In the genomic region with DNA sequence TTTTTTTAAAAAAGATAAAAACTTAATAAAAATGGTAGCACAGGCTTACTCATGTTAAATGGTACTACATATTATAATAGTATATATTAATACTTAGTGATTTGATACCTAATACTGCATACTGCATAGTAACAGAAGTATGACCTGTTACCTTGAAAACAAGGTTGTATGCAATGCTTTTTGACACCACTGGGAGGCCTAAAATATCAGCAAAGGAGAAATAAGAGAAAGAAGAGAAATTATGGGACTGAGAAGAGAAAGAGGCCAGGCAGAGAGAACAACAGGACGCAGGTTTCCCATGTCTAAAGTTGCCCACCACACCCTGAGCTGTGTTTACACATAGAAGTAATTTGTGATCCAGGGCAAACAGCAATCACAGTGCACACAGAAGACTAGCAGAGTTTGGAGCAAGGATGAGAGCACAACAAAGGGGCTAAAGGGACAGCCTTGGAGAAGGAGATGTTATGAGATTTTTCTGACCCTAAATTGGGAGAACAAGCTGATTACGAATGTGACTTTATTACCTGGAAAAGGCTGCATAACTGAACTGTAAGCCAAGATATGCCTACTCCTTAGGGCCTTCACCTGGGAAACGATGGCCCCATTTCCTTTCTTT, we compare ENCODE assay signal across 8 cellular contexts.
DNase-seq lines count a peak whose midpoint lies in the region; ATAC-seq, FAIRE-seq and TF ChIP-seq lines count a peak whose summit lies in the region.

No MANE protein-coding gene starts in this region.

- no peaks in the 10 kb centered on the region for H3K9me3 ChIP-seq in K562 (replicated peaks; ENCODE audit: control insufficient read depth, insufficient read depth, low read depth, low read length)

- CTCF ChIA-PET in AG04449 (lab: Yijun Ruan, JAX) (interaction anchor here (0.6 to 5.0 kb wide), 10 partner anchors 11 to 478 kb away, joined by 3 to 75 read pairs (median 4); a partner anchor contains a TSS), K562 (lab: Yijun Ruan, JAX; ENCODE audit: low intra/inter-chr PET ratio) (no interaction called here)
- CTCF ChIA-PET in activated CD4-positive, alpha-beta T cell treated with anti-CD3 and anti-CD28 coated beads for 36 hours (lab: Charles Lee), result no interaction called here

- no peaks in the 10 kb centered on the region for H3K9me1 ChIP-seq in K562 (ENCODE audit: control insufficient read depth, insufficient read depth, low read length)

- TF ChIP-seq POLR2A in K562 (conservative IDR thresholded peaks at IDR 0.05), result no peak

- H2AFZ ChIP-seq in K562 (ENCODE audit: low read depth, low read length), result no peak overlapping the region

- H3K36me3 ChIP-seq in K562 (ENCODE audit: control insufficient read depth, insufficient read depth, low read length), result no peaks in the 10 kb centered on the region

- 5% methylated on average over 3 of the region's 3 CpGs for WGBS in K562 (ENCODE audit: insufficient coverage, low coverage, missing lambda C conversion rate)

- POLR2A ChIA-PET in AG04449 (lab: Yijun Ruan, JAX), result no interaction called here
- POLR2A ChIA-PET in K562 (lab: Yijun Ruan, JAX), result no interaction called here
- POLR2A ChIA-PET in activated CD4-positive, alpha-beta T cell treated with anti-CD3 and anti-CD28 coated beads for 36 hours (lab: Charles Lee), result interaction anchor here (0.6 kb wide), 1 partner anchor 1429 kb away, joined by 3 read pairs; no protein-coding TSS in a partner anchor

- FAIRE-seq in K562 (lab: Jason Lieb, UNC), result no peak

- peak; percentile 12 to 41; a peak in 2 of 4 replicates for TF ChIP-seq RAD21 in K562 (CRISPR knock-in tag; conservative IDR thresholded peaks at IDR 0.05 in 1 of 2, IDR thresholded peaks at IDR 0.05 in 1 of 2)

- no peaks in the 10 kb centered on the region for H3K27me3 ChIP-seq in K562 (ENCODE audit: control insufficient read depth in 2 of 2, insufficient read depth in 2 of 2, low read length in 2 of 2)

- no peak overlapping the region for H3K4me2 ChIP-seq in K562 (ENCODE audit: insufficient read depth, low read length)

- peaks cover 37% of the 10 kb centered on the region for H3K4me1 Mint-ChIP-seq in progenitor cell of endocrine pancreas (ENCODE audit: low read depth)
- no peaks in the 10 kb centered on the region for H3K4me1 Mint-ChIP-seq in activated CD4-positive, alpha-beta T cell treated with anti-CD3 and anti-CD28 coated beads for 36 hours

- peak; percentile 72 for ATAC-seq in GM18861 (IDR thresholded peaks at IDR 0.05; ENCODE audit: unreplicated experiment)
- peak; percentile 54; the same call in 2 of the 3 replicates for ATAC-seq in K562
- no peak for ATAC-seq in HG02623 (IDR thresholded peaks at IDR 0.05; ENCODE audit: unreplicated experiment)
- ATAC-seq in activated CD4-positive, alpha-beta T cell treated with anti-CD3 and anti-CD28 coated beads for 36 hours, result no peak

- H3K4me1 ChIP-seq in K562 (replicated peaks in 1 of 2; ENCODE audit: control insufficient read depth in 2 of 2, insufficient read depth in 2 of 2, low read length in 2 of 2), result no peaks in the 10 kb centered on the region

- in situ Hi-C loops in K562 (cut with MboI), result no loop called here

- H3K9me3 Mint-ChIP-seq in progenitor cell of endocrine pancreas (ENCODE audit: low read depth), result no peaks in the 10 kb centered on the region
- no peaks in the 10 kb centered on the region for H3K9me3 Mint-ChIP-seq in activated CD4-positive, alpha-beta T cell treated with anti-CD3 and anti-CD28 coated beads for 36 hours (ENCODE audit: low read depth)

- H3K4me3 ChIP-seq in AG04449 (ENCODE audit: low read depth, low read length) (no peak overlapping the region), K562 (no peak overlapping the region)

- H3K4me3 Mint-ChIP-seq in progenitor cell of endocrine pancreas (ENCODE audit: low read depth), result peak overlapping the region; percentile 66
- no peak overlapping the region for H3K4me3 Mint-ChIP-seq in activated CD4-positive, alpha-beta T cell treated with anti-CD3 and anti-CD28 coated beads for 36 hours

- no peak overlapping the region for H3K9ac ChIP-seq in K562 (ENCODE audit: insufficient read depth in 1 of 2, low read depth in 2 of 2, low read length in 2 of 2)

- TF ChIP-seq EP300 in K562 (IDR thresholded peaks at IDR 0.05; ENCODE audit: low read length), result no peak

- H3K27ac ChIP-seq in K562 (ENCODE audit: extremely low read depth, low read depth, low read length), result no peak overlapping the region

- intact Hi-C loops in K562 (cut with micrococcal nuclease), result no loop called here
- intact Hi-C loops in activated CD4-positive, alpha-beta T cell treated with anti-CD3 and anti-CD28 coated beads for 36 hours (cut with DNase I, micrococcal nuclease), result no loop called here

- no peak for DNase-seq in AG04449 (ENCODE audit: low read depth, low spot score)
- peak; percentile 25 for DNase-seq in HT-29 (ENCODE audit: low spot score)
- DNase-seq in K562 (ENCODE audit: extremely low read depth in 1 of 4, low spot score in 3 of 4), result peak in 2 of 4 experiments; percentile 5 to 9
- no peak for DNase-seq in progenitor cell of endocrine pancreas (ENCODE audit: low spot score, unreplicated experiment)
- DNase-seq in activated CD4-positive, alpha-beta T cell treated with anti-CD3 and anti-CD28 coated beads for 36 hours, result no peak
- DNase-seq in NCI-H2107 (lab: John Stamatoyannopoulos, UW), result no peak

- peak; percentile 34 for TF ChIP-seq CTCF in AG04449 (IDR thresholded peaks at IDR 0.05; ENCODE audit: insufficient read depth, low read length, missing control alignments)
- TF ChIP-seq CTCF in K562 (IDR thresholded peaks at IDR 0.05 in 2 of 3, conservative IDR thresholded peaks at IDR 0.05 in 1 of 3; ENCODE audit: insufficient read depth in 2 of 3, low read depth in 1 of 3, low read length in 3 of 3), result peak in 2 of 3 experiments; percentile 20 to 30; a peak in 2 of 6 replicates
- peak; percentile 71 for TF ChIP-seq CTCF in progenitor cell of endocrine pancreas (IDR thresholded peaks at IDR 0.05; ENCODE audit: unreplicated experiment)

- BruUV-seq in K562 (replicated peaks; lab: Mats Ljungman, UMichigan), result no TSS peak

- H3K36me3 Mint-ChIP-seq in progenitor cell of endocrine pancreas (ENCODE audit: insufficient read depth), result peaks cover 1% of the 10 kb centered on the region
- H3K36me3 Mint-ChIP-seq in activated CD4-positive, alpha-beta T cell treated with anti-CD3 and anti-CD28 coated beads for 36 hours (ENCODE audit: low read depth), result no peaks in the 10 kb centered on the region

- no peaks in the 10 kb centered on the region for H4K20me1 ChIP-seq in K562 (replicated peaks; ENCODE audit: control insufficient read depth, insufficient read depth, low read length)

- H3K79me2 ChIP-seq in K562 (ENCODE audit: control insufficient read depth, insufficient read depth, low read length), result no peaks in the 10 kb centered on the region

- peak overlapping the region; percentile 97 for H3K27ac Mint-ChIP-seq in progenitor cell of endocrine pancreas
- H3K27ac Mint-ChIP-seq in activated CD4-positive, alpha-beta T cell treated with anti-CD3 and anti-CD28 coated beads for 36 hours, result no peak overlapping the region

- no peaks in the 10 kb centered on the region for H3K27me3 Mint-ChIP-seq in progenitor cell of endocrine pancreas
- peaks cover 5% of the 10 kb centered on the region for H3K27me3 Mint-ChIP-seq in activated CD4-positive, alpha-beta T cell treated with anti-CD3 and anti-CD28 coated beads for 36 hours

TF ChIP-seq in K562, 482 proteins besides CTCF, POLR2A, EP300 and RAD21 (continues in another document):
- TF ChIP-seq, protein P1, sequence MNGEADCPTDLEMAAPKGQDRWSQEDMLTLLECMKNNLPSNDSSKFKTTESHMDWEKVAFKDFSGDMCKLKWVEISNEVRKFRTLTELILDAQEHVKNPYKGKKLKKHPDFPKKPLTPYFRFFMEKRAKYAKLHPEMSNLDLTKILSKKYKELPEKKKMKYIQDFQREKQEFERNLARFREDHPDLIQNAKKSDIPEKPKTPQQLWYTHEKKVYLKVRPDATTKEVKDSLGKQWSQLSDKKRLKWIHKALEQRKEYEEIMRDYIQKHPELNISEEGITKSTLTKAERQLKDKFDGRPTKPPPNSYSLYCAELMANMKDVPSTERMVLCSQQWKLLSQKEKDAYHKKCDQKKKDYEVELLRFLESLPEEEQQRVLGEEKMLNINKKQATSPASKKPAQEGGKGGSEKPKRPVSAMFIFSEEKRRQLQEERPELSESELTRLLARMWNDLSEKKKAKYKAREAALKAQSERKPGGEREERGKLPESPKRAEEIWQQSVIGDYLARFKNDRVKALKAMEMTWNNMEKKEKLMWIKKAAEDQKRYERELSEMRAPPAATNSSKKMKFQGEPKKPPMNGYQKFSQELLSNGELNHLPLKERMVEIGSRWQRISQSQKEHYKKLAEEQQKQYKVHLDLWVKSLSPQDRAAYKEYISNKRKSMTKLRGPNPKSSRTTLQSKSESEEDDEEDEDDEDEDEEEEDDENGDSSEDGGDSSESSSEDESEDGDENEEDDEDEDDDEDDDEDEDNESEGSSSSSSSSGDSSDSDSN (IDR thresholded peaks at IDR 0.05; ENCODE audit: borderline replicate concordance in 1 of 2, low read depth in 2 of 2, low read length in 2 of 2), result no peak
- TF ChIP-seq ZNF217 (CRISPR knock-in tag; IDR thresholded peaks at IDR 0.05), result no peak
- no peak for TF ChIP-seq ZSCAN32 (CRISPR knock-in tag; IDR thresholded peaks at IDR 0.05)
- TF ChIP-seq NFRKB (IDR thresholded peaks at IDR 0.05; ENCODE audit: low read depth), result no peak
- TF ChIP-seq, protein P2, sequence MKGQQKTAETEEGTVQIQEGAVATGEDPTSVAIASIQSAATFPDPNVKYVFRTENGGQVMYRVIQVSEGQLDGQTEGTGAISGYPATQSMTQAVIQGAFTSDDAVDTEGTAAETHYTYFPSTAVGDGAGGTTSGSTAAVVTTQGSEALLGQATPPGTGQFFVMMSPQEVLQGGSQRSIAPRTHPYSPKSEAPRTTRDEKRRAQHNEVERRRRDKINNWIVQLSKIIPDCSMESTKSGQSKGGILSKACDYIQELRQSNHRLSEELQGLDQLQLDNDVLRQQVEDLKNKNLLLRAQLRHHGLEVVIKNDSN (CRISPR knock-in tag; IDR thresholded peaks at IDR 0.05), result no peak
- TF ChIP-seq ETV1 (tag; conservative IDR thresholded peaks at IDR 0.05; ENCODE audit: low read depth), result no peak
- no peak for TF ChIP-seq SMARCE1 (IDR thresholded peaks at IDR 0.05)
- TF ChIP-seq, protein P3, sequence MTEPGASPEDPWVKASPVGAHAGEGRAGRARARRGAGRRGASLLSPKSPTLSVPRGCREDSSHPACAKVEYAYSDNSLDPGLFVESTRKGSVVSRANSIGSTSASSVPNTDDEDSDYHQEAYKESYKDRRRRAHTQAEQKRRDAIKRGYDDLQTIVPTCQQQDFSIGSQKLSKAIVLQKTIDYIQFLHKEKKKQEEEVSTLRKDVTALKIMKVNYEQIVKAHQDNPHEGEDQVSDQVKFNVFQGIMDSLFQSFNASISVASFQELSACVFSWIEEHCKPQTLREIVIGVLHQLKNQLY (CRISPR knock-in tag; conservative IDR thresholded peaks at IDR 0.05), result no peak
- TF ChIP-seq CCNT2 (IDR thresholded peaks at IDR 0.05; ENCODE audit: borderline replicate concordance, extremely low read depth, insufficient read length, low read depth, low read length), result no peak
- no peak for TF ChIP-seq ZNF41 (CRISPR knock-in tag; conservative IDR thresholded peaks at IDR 0.05)
- TF ChIP-seq ZNF165 (CRISPR knock-in tag; IDR thresholded peaks at IDR 0.05; ENCODE audit: borderline replicate concordance), result no peak
- TF ChIP-seq TCF3 (CRISPR knock-in tag; IDR thresholded peaks at IDR 0.05), result no peak
- TF ChIP-seq ZNF444 (CRISPR knock-in tag; IDR thresholded peaks at IDR 0.05), result no peak

Comparison
In these comparisons a context has a peak if more than half of its experiments do, and no peak if none do; other contexts are left out.
1. ATAC-seq: peak in GM18861 (single experiment) and K562 (single experiment); none in HG02623 (single experiment) and activated CD4-positive, alpha-beta T cell treated with anti-CD3 and anti-CD28 coated beads for 36 hours (single experiment).
2. Peak in every context shown above with its lines, with median percentiles within 50 percentile points of each other: CTCF ChIP-seq.